ENCODE assay signal across 1 cellular context in the genomic region with DNA sequence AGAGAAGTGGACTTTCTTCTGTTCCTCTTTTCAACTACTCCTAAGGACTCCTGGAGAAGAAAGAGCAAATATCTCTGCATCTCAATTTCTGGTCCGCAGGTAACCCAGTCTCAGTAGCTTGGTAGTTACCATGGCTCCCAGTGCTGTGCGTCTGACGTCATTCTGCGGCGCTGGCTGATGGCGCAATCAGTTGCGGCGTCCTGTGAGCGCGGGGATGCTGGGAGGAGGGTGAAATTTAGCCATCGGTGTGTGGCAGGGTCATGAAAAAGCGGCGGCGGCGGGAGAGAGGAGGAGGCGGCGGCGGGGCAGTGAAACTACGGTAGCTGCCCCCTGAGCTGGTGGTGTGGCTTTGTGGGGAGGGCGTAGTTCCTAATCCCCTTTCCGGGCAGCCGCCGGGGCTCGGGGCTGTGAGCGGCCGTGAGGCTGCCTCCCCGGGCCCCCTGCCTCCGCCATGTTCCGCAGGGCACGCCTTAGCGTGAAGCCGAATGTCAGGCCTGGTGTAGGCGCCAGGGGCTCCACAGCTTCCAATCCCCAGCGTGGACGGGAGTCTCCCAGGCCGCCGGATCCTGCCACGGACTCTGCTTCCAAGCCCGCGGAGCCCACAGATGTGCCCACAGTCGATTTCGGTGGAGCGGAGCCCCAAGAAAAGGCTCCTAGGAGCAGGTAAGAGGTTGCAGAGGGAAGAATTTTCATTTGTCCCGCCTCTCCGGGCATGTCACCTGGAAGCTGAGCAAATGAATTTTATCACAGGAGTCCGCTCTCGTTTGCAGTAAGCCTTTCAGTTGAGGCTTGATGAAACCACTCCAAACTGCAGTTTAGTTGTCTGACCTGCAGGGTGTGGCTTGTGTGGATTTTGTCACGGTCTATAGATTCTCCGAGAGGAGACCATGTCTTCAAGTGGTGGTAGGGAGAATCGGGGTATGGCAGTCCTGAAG.
TF ChIP-seq lines count a peak whose summit lies in the region.

A gene with protein sequence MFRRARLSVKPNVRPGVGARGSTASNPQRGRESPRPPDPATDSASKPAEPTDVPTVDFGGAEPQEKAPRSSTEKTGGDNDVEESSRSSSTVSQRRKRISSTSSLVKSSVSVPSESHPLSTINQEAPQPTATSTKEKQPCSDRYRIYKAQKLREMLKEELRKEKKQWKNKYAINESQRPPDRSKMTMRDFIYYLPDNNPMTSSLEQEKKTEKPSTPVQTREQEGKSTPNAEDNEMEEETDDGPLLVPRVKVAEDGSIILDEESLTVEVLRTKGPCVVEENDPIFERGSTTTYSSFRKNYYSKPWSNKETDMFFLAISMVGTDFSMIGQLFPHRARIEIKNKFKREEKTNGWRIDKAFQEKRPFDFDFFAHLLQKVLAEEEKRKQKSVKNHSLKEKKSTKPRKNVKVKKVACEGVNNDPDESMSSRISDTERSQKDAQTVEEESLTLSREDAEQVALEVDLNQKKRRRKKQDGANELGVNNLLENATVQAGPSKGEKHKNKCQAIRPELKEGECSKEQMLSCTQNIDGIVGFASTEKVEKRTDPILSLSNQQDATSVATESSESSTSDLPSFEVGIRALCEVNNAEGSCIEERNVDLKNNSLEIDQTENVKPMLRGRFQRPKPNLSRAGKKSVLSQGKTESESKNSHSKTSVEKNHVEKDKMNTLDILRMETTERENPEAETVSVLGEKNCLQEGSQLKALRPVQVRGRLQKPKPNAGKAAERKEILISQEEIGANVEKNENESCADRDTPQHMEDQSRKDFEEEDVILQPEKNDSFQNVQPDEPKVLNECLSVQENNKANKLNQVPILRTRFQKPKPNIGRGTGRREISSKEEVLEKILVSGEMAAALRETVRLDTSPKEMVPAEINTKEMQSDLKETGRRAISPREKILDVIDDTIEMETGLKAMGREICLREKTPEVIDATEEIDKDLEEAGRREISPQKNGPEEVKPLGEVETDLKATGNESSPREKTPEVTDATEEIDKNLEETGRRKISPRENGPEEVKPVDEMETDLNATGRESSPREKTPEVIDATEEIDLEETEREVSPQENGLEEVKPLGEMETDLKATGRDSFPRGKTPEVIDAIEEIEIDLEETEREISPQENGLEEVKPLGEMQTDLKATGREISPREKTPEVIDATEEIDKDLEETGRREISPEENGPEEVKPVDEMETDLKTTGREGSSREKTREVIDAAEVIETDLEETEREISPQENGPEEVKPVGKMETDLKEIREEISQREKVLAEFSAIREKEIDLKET (N-terminal part only) (plus strand): TSS at position 225 of the 935 bp plus-strand sequence. CDS start 227 bp downstream, at position 452.

TF ChIP-seq in K562, 482 proteins besides CTCF, POLR2A, EP300 and RAD21 (continued from another document and continues in another):
- TF ChIP-seq RBM22 (IDR thresholded peaks at IDR 0.05; ENCODE audit: low read depth, low read length, poor library complexity, severe bottlenecking) (peak; percentile 73), MYBL2 (IDR thresholded peaks at IDR 0.05; ENCODE audit: low read depth) (no peak), MYBL2 (CRISPR knock-in tag; IDR thresholded peaks at IDR 0.05; ENCODE audit: borderline replicate concordance) (no peak), BDP1 (IDR thresholded peaks at IDR 0.05; ENCODE audit: insufficient read depth, insufficient read length) (no peak), HLTF (IDR thresholded peaks at IDR 0.05) (peak; percentile 87), ZNF76 (CRISPR knock-in tag; IDR thresholded peaks at IDR 0.05; ENCODE audit: borderline replicate concordance) (peak; percentile 77; the same call in 1 of the 2 replicates), ZSCAN29 (IDR thresholded peaks at IDR 0.05) (no peak), MAFG (tag; conservative IDR thresholded peaks at IDR 0.05) (no peak), ZFX (CRISPR knock-in tag; IDR thresholded peaks at IDR 0.05) (peak; percentile 87), RBM14 (IDR thresholded peaks at IDR 0.05; ENCODE audit: borderline replicate concordance, insufficient read depth, low read depth, low read length) (no peak), ZBTB1 (CRISPR knock-in tag; IDR thresholded peaks at IDR 0.05; ENCODE audit: borderline replicate concordance, low read depth) (0 out of 2 replicates have a peak, but pooled peaks have one; percentile 27), SRSF7 (optimal IDR thresholded peaks at IDR 0.05; ENCODE audit: low read depth, low read length) (no peak), TCFL5 (CRISPR knock-in tag; conservative IDR thresholded peaks at IDR 0.05) (no peak), JUND (IDR thresholded peaks at IDR 0.05; ENCODE audit: borderline replicate concordance, low read depth, low read length) (peak; percentile 98), JUND (tag; IDR thresholded peaks at IDR 0.05; ENCODE audit: borderline replicate concordance, low read depth, low read length) (peak; percentile 96; the same call in 1 of the 3 replicates), RBM17 (IDR thresholded peaks at IDR 0.05; ENCODE audit: borderline replicate concordance, low read depth, low read length) (no peak), MEF2D (tag; conservative IDR thresholded peaks at IDR 0.05; ENCODE audit: low read depth) (no peak), KHSRP (IDR thresholded peaks at IDR 0.05) (peak; percentile 97), SNRNP70 (optimal IDR thresholded peaks at IDR 0.05; ENCODE audit: low read depth, low read length) (no peak), ZNF12 (CRISPR knock-in tag; IDR thresholded peaks at IDR 0.05) (no peak), HNRNPUL1 (IDR thresholded peaks at IDR 0.05; ENCODE audit: low read length) (no peak), HOXB6 (CRISPR knock-in tag; IDR thresholded peaks at IDR 0.05; ENCODE audit: borderline replicate concordance) (no peak), ZNF184 (CRISPR knock-in tag; IDR thresholded peaks at IDR 0.05) (no peak), GABPB1 (CRISPR knock-in tag; IDR thresholded peaks at IDR 0.05) (peak; percentile 63), ZNF239 (CRISPR knock-in tag; IDR thresholded peaks at IDR 0.05) (no peak), SP2 (IDR thresholded peaks at IDR 0.05; ENCODE audit: extremely low read depth, low read depth, low read length, poor library complexity, severe bottlenecking) (no peak), MCM2 (IDR thresholded peaks at IDR 0.05; ENCODE audit: low read depth) (no peak), KDM5B (IDR thresholded peaks at IDR 0.05; ENCODE audit: insufficient replicate concordance, low read depth, low read length) (peak; percentile 51), FOXK1 (CRISPR knock-in tag; IDR thresholded peaks at IDR 0.05; ENCODE audit: borderline replicate concordance) (no peak; the same call in 1 of the 2 replicates), SOX6 (IDR thresholded peaks at IDR 0.05) (0 out of 2 replicates have a peak, but pooled peaks have one; percentile 13), ZNF253 (CRISPR knock-in tag; conservative IDR thresholded peaks at IDR 0.05) (no peak), FOXJ2 (tag; IDR thresholded peaks at IDR 0.05) (peak; percentile 86), HNRNPLL (IDR thresholded peaks at IDR 0.05; ENCODE audit: low read depth, low read length, poor library complexity, severe bottlenecking) (peak; percentile 49), RFX5 (IDR thresholded peaks at IDR 0.05; ENCODE audit: low read depth, low read length) (peak; percentile 46; the same call in 1 of the 2 replicates), NEUROD1 (IDR thresholded peaks at IDR 0.05; ENCODE audit: borderline replicate concordance, low read depth, low read length, partially characterized antibody) (peak; percentile 76)
- TF ChIP-seq, protein P1, sequence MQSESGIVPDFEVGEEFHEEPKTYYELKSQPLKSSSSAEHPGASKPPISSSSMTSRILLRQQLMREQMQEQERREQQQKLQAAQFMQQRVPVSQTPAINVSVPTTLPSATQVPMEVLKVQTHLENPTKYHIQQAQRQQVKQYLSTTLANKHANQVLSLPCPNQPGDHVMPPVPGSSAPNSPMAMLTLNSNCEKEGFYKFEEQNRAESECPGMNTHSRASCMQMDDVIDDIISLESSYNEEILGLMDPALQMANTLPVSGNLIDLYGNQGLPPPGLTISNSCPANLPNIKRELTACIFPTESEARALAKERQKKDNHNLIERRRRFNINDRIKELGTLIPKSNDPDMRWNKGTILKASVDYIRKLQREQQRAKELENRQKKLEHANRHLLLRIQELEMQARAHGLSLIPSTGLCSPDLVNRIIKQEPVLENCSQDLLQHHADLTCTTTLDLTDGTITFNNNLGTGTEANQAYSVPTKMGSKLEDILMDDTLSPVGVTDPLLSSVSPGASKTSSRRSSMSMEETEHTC (IDR thresholded peaks at IDR 0.05) = no peak
- TF ChIP-seq, protein P2, sequence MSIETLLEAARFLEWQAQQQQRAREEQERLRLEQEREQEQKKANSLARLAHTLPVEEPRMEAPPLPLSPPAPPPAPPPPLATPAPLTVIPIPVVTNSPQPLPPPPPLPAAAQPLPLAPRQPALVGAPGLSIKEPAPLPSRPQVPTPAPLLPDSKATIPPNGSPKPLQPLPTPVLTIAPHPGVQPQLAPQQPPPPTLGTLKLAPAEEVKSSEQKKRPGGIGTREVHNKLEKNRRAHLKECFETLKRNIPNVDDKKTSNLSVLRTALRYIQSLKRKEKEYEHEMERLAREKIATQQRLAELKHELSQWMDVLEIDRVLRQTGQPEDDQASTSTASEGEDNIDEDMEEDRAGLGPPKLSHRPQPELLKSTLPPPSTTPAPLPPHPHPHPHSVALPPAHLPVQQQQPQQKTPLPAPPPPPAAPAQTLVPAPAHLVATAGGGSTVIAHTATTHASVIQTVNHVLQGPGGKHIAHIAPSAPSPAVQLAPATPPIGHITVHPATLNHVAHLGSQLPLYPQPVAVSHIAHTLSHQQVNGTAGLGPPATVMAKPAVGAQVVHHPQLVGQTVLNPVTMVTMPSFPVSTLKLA (conservative IDR thresholded peaks at IDR 0.05) = peak; percentile 89 to 92
- TF ChIP-seq, protein P3, sequence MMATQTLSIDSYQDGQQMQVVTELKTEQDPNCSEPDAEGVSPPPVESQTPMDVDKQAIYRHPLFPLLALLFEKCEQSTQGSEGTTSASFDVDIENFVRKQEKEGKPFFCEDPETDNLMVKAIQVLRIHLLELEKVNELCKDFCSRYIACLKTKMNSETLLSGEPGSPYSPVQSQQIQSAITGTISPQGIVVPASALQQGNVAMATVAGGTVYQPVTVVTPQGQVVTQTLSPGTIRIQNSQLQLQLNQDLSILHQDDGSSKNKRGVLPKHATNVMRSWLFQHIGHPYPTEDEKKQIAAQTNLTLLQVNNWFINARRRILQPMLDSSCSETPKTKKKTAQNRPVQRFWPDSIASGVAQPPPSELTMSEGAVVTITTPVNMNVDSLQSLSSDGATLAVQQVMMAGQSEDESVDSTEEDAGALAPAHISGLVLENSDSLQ (IDR thresholded peaks at IDR 0.05) = no peak
- TF ChIP-seq, protein P4, sequence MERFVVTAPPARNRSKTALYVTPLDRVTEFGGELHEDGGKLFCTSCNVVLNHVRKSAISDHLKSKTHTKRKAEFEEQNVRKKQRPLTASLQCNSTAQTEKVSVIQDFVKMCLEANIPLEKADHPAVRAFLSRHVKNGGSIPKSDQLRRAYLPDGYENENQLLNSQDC (CRISPR knock-in tag; IDR thresholded peaks at IDR 0.05) = 0 out of 2 replicates have a peak, but pooled peaks have one; percentile 16
- TF ChIP-seq, protein P5, sequence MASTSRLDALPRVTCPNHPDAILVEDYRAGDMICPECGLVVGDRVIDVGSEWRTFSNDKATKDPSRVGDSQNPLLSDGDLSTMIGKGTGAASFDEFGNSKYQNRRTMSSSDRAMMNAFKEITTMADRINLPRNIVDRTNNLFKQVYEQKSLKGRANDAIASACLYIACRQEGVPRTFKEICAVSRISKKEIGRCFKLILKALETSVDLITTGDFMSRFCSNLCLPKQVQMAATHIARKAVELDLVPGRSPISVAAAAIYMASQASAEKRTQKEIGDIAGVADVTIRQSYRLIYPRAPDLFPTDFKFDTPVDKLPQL (IDR thresholded peaks at IDR 0.05; ENCODE audit: extremely low read depth, insufficient read length) = no peak
- TF ChIP-seq, protein P6, sequence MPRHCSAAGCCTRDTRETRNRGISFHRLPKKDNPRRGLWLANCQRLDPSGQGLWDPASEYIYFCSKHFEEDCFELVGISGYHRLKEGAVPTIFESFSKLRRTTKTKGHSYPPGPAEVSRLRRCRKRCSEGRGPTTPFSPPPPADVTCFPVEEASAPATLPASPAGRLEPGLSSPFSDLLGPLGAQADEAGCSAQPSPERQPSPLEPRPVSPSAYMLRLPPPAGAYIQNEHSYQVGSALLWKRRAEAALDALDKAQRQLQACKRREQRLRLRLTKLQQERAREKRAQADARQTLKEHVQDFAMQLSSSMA (CRISPR knock-in tag; IDR thresholded peaks at IDR 0.05) = peak; percentile 98
- TF ChIP-seq, protein P7, sequence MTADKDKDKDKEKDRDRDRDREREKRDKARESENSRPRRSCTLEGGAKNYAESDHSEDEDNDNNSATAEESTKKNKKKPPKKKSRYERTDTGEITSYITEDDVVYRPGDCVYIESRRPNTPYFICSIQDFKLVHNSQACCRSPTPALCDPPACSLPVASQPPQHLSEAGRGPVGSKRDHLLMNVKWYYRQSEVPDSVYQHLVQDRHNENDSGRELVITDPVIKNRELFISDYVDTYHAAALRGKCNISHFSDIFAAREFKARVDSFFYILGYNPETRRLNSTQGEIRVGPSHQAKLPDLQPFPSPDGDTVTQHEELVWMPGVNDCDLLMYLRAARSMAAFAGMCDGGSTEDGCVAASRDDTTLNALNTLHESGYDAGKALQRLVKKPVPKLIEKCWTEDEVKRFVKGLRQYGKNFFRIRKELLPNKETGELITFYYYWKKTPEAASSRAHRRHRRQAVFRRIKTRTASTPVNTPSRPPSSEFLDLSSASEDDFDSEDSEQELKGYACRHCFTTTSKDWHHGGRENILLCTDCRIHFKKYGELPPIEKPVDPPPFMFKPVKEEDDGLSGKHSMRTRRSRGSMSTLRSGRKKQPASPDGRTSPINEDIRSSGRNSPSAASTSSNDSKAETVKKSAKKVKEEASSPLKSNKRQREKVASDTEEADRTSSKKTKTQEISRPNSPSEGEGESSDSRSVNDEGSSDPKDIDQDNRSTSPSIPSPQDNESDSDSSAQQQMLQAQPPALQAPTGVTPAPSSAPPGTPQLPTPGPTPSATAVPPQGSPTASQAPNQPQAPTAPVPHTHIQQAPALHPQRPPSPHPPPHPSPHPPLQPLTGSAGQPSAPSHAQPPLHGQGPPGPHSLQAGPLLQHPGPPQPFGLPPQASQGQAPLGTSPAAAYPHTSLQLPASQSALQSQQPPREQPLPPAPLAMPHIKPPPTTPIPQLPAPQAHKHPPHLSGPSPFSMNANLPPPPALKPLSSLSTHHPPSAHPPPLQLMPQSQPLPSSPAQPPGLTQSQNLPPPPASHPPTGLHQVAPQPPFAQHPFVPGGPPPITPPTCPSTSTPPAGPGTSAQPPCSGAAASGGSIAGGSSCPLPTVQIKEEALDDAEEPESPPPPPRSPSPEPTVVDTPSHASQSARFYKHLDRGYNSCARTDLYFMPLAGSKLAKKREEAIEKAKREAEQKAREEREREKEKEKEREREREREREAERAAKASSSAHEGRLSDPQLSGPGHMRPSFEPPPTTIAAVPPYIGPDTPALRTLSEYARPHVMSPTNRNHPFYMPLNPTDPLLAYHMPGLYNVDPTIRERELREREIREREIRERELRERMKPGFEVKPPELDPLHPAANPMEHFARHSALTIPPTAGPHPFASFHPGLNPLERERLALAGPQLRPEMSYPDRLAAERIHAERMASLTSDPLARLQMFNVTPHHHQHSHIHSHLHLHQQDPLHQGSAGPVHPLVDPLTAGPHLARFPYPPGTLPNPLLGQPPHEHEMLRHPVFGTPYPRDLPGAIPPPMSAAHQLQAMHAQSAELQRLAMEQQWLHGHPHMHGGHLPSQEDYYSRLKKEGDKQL (CRISPR knock-in tag; IDR thresholded peaks at IDR 0.05; ENCODE audit: borderline replicate concordance) = no peak
